Comparison of ENCODE assay signal across 17 cellular contexts in genomic region chr2:24199968-24200590, GRCh38. TPM values are rescaled to one million over a fixed set of nuclear protein-coding genes. Genes with fewer than 3 reads are reported as not detected.
"Had no signal": no experiment of that assay in that cellular context is flagged by ENCODE, and none has a peak within 500 bp of the region (broad histone marks: within the 10 kb centered on the region; RNA-seq: fewer than 3 reads in every experiment).

No MANE protein-coding gene starts in this region.

- H3K9me3 Mint-ChIP-seq: activated CD4-positive, alpha-beta memory T cell treated with anti-CD3 and anti-CD28 coated beads, Interleukin-2, amount 10 ng/mL, durations not matched to agents 7 days and 5 days; WTC11 had no signal

- H3K4me3 Mint-ChIP-seq: activated CD4-positive, alpha-beta memory T cell treated with anti-CD3 and anti-CD28 coated beads, Interleukin-2, amount 10 ng/mL, durations not matched to agents 7 days and 5 days; activated CD4-positive, alpha-beta T cell treated with anti-CD3 and anti-CD28 coated beads for 36 hours; activated CD8-positive, alpha-beta memory T cell treated with anti-CD3 and anti-CD28 coated beads, Interleukin-2, amount 10 ng/mL, durations not matched to agents 7 days and 5 days; activated naive CD8-positive, alpha-beta T cell treated with anti-CD3 and anti-CD28 coated beads, Interleukin-2, amount 10 ng/mL, durations not matched to agents 7 days and 5 days; activated T-helper 17 cell treated with anti-CD3 and anti-CD28 coated beads, Interleukin-2, amount 50 U/mL, for 72 hours; nephron; stimulated activated memory B cell treated with anti-CD40 and anti-IgM and Interleukin-4, amounts not matched to agents 10 μg/mL and 1 μg/mL and 100 μg/mL, for 72 hours; WTC11 had no signal

- H3K4me1 Mint-ChIP-seq: activated CD4-positive, alpha-beta memory T cell treated with anti-CD3 and anti-CD28 coated beads, Interleukin-2, amount 10 ng/mL, durations not matched to agents 7 days and 5 days; activated CD4-positive, alpha-beta T cell treated with anti-CD3 and anti-CD28 coated beads for 36 hours; activated CD8-positive, alpha-beta memory T cell treated with anti-CD3 and anti-CD28 coated beads, Interleukin-2, amount 10 ng/mL, durations not matched to agents 7 days and 5 days; activated naive CD8-positive, alpha-beta T cell treated with anti-CD3 and anti-CD28 coated beads, Interleukin-2, amount 10 ng/mL, durations not matched to agents 7 days and 5 days; activated T-helper 17 cell treated with anti-CD3 and anti-CD28 coated beads, Interleukin-2, amount 50 U/mL, for 72 hours; WTC11 had no signal

- H3K27me3 ChIP-seq: hepatocyte, upper lobe of right lung had no signal

- H3K4me2 ChIP-seq: hepatocyte had no signal

- H3K79me2 ChIP-seq: hepatocyte had no signal

- H3K27ac ChIP-seq: hepatocyte, upper lobe of right lung had no signal

- H3K4me1 ChIP-seq: upper lobe of right lung had no signal

- DNase-seq: activated CD4-positive, alpha-beta memory T cell treated with anti-CD3 and anti-CD28 coated beads, Interleukin-2, amount 10 ng/mL, durations not matched to agents 7 days and 5 days; activated CD4-positive, alpha-beta T cell treated with anti-CD3 and anti-CD28 coated beads for 36 hours; activated CD8-positive, alpha-beta memory T cell treated with anti-CD3 and anti-CD28 coated beads, Interleukin-2, amount 10 ng/mL, durations not matched to agents 7 days and 5 days; activated naive CD4-positive, alpha-beta T cell; activated naive CD8-positive, alpha-beta T cell treated with anti-CD3 and anti-CD28 coated beads, Interleukin-2, amount 10 ng/mL, durations not matched to agents 7 days and 5 days; activated T-cell treated with anti-CD3 and anti-CD28 coated beads, Interleukin-2, amount 50 U/mL, for 1 hour; left colon; occipital lobe; stimulated activated CD4-positive, alpha-beta T cell treated with anti-CD3 and anti-CD28 coated beads, Interleukin-4, amount 100 ng/mL, for 24 hours; upper lobe of right lung had no signal

- H3K9me3 ChIP-seq: upper lobe of right lung had no signal

- ATAC-seq: activated CD4-positive, alpha-beta T cell treated with anti-CD3 and anti-CD28 coated beads for 36 hours; activated CD8-positive, alpha-beta memory T cell treated with anti-CD3 and anti-CD28 coated beads, Interleukin-2, amount 10 ng/mL, durations not matched to agents 7 days and 5 days; activated T-helper 17 cell treated with anti-CD3 and anti-CD28 coated beads, Interleukin-2, amount 50 U/mL, for 72 hours; left colon; sciatic nerve; stimulated activated memory B cell treated with anti-CD40 and anti-IgM and Interleukin-4, amounts not matched to agents 10 μg/mL and 1 μg/mL and 100 μg/mL, for 72 hours; WTC11 had no signal

- H3K27ac Mint-ChIP-seq: activated CD4-positive, alpha-beta memory T cell treated with anti-CD3 and anti-CD28 coated beads, Interleukin-2, amount 10 ng/mL, durations not matched to agents 7 days and 5 days; activated CD4-positive, alpha-beta T cell treated with anti-CD3 and anti-CD28 coated beads for 36 hours; activated CD8-positive, alpha-beta memory T cell treated with anti-CD3 and anti-CD28 coated beads, Interleukin-2, amount 10 ng/mL, durations not matched to agents 7 days and 5 days; activated naive CD8-positive, alpha-beta T cell treated with anti-CD3 and anti-CD28 coated beads, Interleukin-2, amount 10 ng/mL, durations not matched to agents 7 days and 5 days; activated T-helper 17 cell treated with anti-CD3 and anti-CD28 coated beads, Interleukin-2, amount 50 U/mL, for 72 hours; stimulated activated memory B cell treated with anti-CD40 and anti-IgM and Interleukin-4, amounts not matched to agents 10 μg/mL and 1 μg/mL and 100 μg/mL, for 72 hours; WTC11 had no signal

- H2AFZ ChIP-seq: hepatocyte had no signal

- H3K4me3 ChIP-seq: hepatocyte, lung, upper lobe of right lung had no signal

- H3K27me3 Mint-ChIP-seq: activated CD4-positive, alpha-beta memory T cell treated with anti-CD3 and anti-CD28 coated beads, Interleukin-2, amount 10 ng/mL, durations not matched to agents 7 days and 5 days; activated CD4-positive, alpha-beta T cell treated with anti-CD3 and anti-CD28 coated beads for 36 hours; activated T-helper 17 cell treated with anti-CD3 and anti-CD28 coated beads, Interleukin-2, amount 50 U/mL, for 72 hours; stimulated activated memory B cell treated with anti-CD40 and anti-IgM and Interleukin-4, amounts not matched to agents 10 μg/mL and 1 μg/mL and 100 μg/mL, for 72 hours had no signal

RNA-seq across cellular contexts. Expression of gene FAM228A, which starts 25.2 kb away (rescaled TPM):
- total RNA-seq: activated CD8-positive, alpha-beta memory T cell treated with anti-CD3 and anti-CD28 coated beads, Interleukin-2, amount 10 ng/mL, durations not matched to agents 7 days and 5 days; left colon had no signal
- polyA plus RNA-seq: hepatocyte had no signal
